In genomic region chr12:66813137-66813867, GRCh38 we compare ENCODE assay signal across 9 cellular contexts.
DNase-seq lines count a peak whose midpoint lies in the region; ATAC-seq and TF ChIP-seq lines count a peak whose summit lies in the region.
"Had no signal": no experiment of that assay in that cellular context is flagged by ENCODE, and none has a peak within 500 bp of the region (broad histone marks: within the 10 kb centered on the region; RNA-seq: fewer than 3 reads in every experiment).

No MANE protein-coding gene starts in this region.

- POLR2A ChIA-PET in WTC11 (lab: Charles Lee) = no interaction called here

- CTCF ChIA-PET in WTC11 (lab: Charles Lee) = no interaction called here

- TF ChIP-seq CTCF in natural killer cell (IDR thresholded peaks at IDR 0.05) = no peak
- TF ChIP-seq CTCF in WTC11 (IDR thresholded peaks at IDR 0.05) = no peak

- ATAC-seq in natural killer cell (peak in 1 of 3 donors; percentile 18), WTC11 (peak; percentile 59), GM19328 (IDR thresholded peaks at IDR 0.05; ENCODE audit: unreplicated experiment) (no peak)
- ATAC-seq in natural killer cell treated with Interleukin-12 subunit alpha and Interleukin-12 subunit beta and Interleukin-15 and Interleukin-18, amount 100 ng/mL, for 72 hours = no peak
- ATAC-seq in stimulated activated effector memory CD8-positive, alpha-beta T cell treated with anti-CD3 and anti-CD28 coated beads, Interleukin-12 subunit alpha, Interleukin-12 subunit beta, amount 100 ng/mL, for 72 hours = peak; percentile 54

- no peaks in the 10 kb centered on the region for H3K36me3 Mint-ChIP-seq in natural killer cell
- H3K36me3 Mint-ChIP-seq in natural killer cell treated with Interleukin-12 subunit alpha and Interleukin-12 subunit beta and Interleukin-15 and Interleukin-18, amount 100 ng/mL, for 72 hours = no peaks in the 10 kb centered on the region
- H3K36me3 Mint-ChIP-seq in WTC11 = no peaks in the 10 kb centered on the region
- H3K36me3 Mint-ChIP-seq in stimulated activated effector memory CD8-positive, alpha-beta T cell treated with anti-CD3 and anti-CD28 coated beads, Interleukin-12 subunit alpha, Interleukin-12 subunit beta, amount 100 ng/mL, for 72 hours = no peaks in the 10 kb centered on the region

- DNase-seq in natural killer cell (no peak), NCI-H146 treated with DMSO at 0.1 percent for 48 hours (lab: John Stamatoyannopoulos, UW; ENCODE audit: unreplicated experiment) (peak; percentile 98), WTC11 (ENCODE audit: low spot score) (no peak), DMS 273 treated with DMSO at 0.1 percent for 48 hours (lab: John Stamatoyannopoulos, UW) (no peak), NOMO-1 treated with dmso at 0.1 percent for 144 hours (lab: John Stamatoyannopoulos, UW; ENCODE audit: unreplicated experiment) (no peak)
- DNase-seq in natural killer cell treated with Interleukin-12 subunit alpha and Interleukin-12 subunit beta and Interleukin-15 and Interleukin-18, amount 100 ng/mL, for 72 hours (ENCODE audit: low spot score) = no peak
- DNase-seq in stimulated activated effector memory CD8-positive, alpha-beta T cell treated with anti-CD3 and anti-CD28 coated beads, Interleukin-12 subunit alpha, Interleukin-12 subunit beta, amount 100 ng/mL, for 72 hours (ENCODE audit: low spot score in 2 of 2) = no peak
- DNase-seq: upper lobe of left lung had no signal

- peak overlapping the region; percentile 39 to 44 for H3K27ac Mint-ChIP-seq in natural killer cell
- H3K27ac Mint-ChIP-seq in natural killer cell treated with Interleukin-12 subunit alpha and Interleukin-12 subunit beta and Interleukin-15 and Interleukin-18, amount 100 ng/mL, for 72 hours = no peak overlapping the region
- H3K27ac Mint-ChIP-seq in WTC11 = no peak overlapping the region
- no peak overlapping the region for H3K27ac Mint-ChIP-seq in stimulated activated effector memory CD8-positive, alpha-beta T cell treated with anti-CD3 and anti-CD28 coated beads, Interleukin-12 subunit alpha, Interleukin-12 subunit beta, amount 100 ng/mL, for 72 hours

- H3K4me1 Mint-ChIP-seq in natural killer cell (peaks cover 16 to 18% of the 10 kb centered on the region in 2 donors), WTC11 (peaks cover 19% of the 10 kb centered on the region)
- H3K4me1 Mint-ChIP-seq in natural killer cell treated with Interleukin-12 subunit alpha and Interleukin-12 subunit beta and Interleukin-15 and Interleukin-18, amount 100 ng/mL, for 72 hours (ENCODE audit: low read depth in 2 of 2) = peaks cover 10 to 15% of the 10 kb centered on the region in 2 donors
- peaks cover 11% of the 10 kb centered on the region for H3K4me1 Mint-ChIP-seq in stimulated activated effector memory CD8-positive, alpha-beta T cell treated with anti-CD3 and anti-CD28 coated beads, Interleukin-12 subunit alpha, Interleukin-12 subunit beta, amount 100 ng/mL, for 72 hours

- no peak overlapping the region for H3K4me3 Mint-ChIP-seq in natural killer cell
- H3K4me3 Mint-ChIP-seq in natural killer cell treated with Interleukin-12 subunit alpha and Interleukin-12 subunit beta and Interleukin-15 and Interleukin-18, amount 100 ng/mL, for 72 hours = no peak overlapping the region
- no peak overlapping the region for H3K4me3 Mint-ChIP-seq in WTC11
- H3K4me3 Mint-ChIP-seq in stimulated activated effector memory CD8-positive, alpha-beta T cell treated with anti-CD3 and anti-CD28 coated beads, Interleukin-12 subunit alpha, Interleukin-12 subunit beta, amount 100 ng/mL, for 72 hours = no peak overlapping the region

- no peaks in the 10 kb centered on the region for H3K9me3 Mint-ChIP-seq in natural killer cell
- H3K9me3 Mint-ChIP-seq in natural killer cell treated with Interleukin-12 subunit alpha and Interleukin-12 subunit beta and Interleukin-15 and Interleukin-18, amount 100 ng/mL, for 72 hours = no peaks in the 10 kb centered on the region
- no peaks in the 10 kb centered on the region for H3K9me3 Mint-ChIP-seq in WTC11
- H3K9me3 Mint-ChIP-seq in stimulated activated effector memory CD8-positive, alpha-beta T cell treated with anti-CD3 and anti-CD28 coated beads, Interleukin-12 subunit alpha, Interleukin-12 subunit beta, amount 100 ng/mL, for 72 hours = no peaks in the 10 kb centered on the region

- intact Hi-C loops in natural killer cell (cut with micrococcal nuclease) = no loop called here

- H3K27me3 Mint-ChIP-seq in natural killer cell (ENCODE audit: low read depth in 2 of 2) (no peaks in the 10 kb centered on the region), WTC11 (ENCODE audit: low read depth) (peaks cover 3% of the 10 kb centered on the region)
- no peaks in the 10 kb centered on the region for H3K27me3 Mint-ChIP-seq in natural killer cell treated with Interleukin-12 subunit alpha and Interleukin-12 subunit beta and Interleukin-15 and Interleukin-18, amount 100 ng/mL, for 72 hours

TF ChIP-seq in WTC11, 78 proteins besides CTCF, POLR2A, EP300 and RAD21:
- TF ChIP-seq ZBTB43 (CRISPR knock-in tag; IDR thresholded peaks at IDR 0.05) (no peak), ZNF532 (CRISPR knock-in tag; IDR thresholded peaks at IDR 0.05; ENCODE audit: borderline replicate concordance) (no peak), ZNF512 (CRISPR knock-in tag; IDR thresholded peaks at IDR 0.05; ENCODE audit: borderline replicate concordance) (no peak)

Comparison
In these comparisons a context has a peak if more than half of its experiments do, and no peak if none do; other contexts are left out.
1. H3K27ac Mint-ChIP-seq: peak in natural killer cell (2 of 2); none in natural killer cell treated with Interleukin-12 subunit alpha and Interleukin-12 subunit beta and Interleukin-15 and Interleukin-18, amount 100 ng/mL, for 72 hours (0 of 2), WTC11 (single experiment) and stimulated activated effector memory CD8-positive, alpha-beta T cell treated with anti-CD3 and anti-CD28 coated beads, Interleukin-12 subunit alpha, Interleukin-12 subunit beta, amount 100 ng/mL, for 72 hours (single experiment).
2. ATAC-seq: peak in WTC11 (single experiment) and stimulated activated effector memory CD8-positive, alpha-beta T cell treated with anti-CD3 and anti-CD28 coated beads, Interleukin-12 subunit alpha, Interleukin-12 subunit beta, amount 100 ng/mL, for 72 hours (single experiment); none in natural killer cell treated with Interleukin-12 subunit alpha and Interleukin-12 subunit beta and Interleukin-15 and Interleukin-18, amount 100 ng/mL, for 72 hours (0 of 2) and GM19328 (single experiment).